Comparison of ENCODE assay signal across 11 cellular contexts in the genomic region with DNA sequence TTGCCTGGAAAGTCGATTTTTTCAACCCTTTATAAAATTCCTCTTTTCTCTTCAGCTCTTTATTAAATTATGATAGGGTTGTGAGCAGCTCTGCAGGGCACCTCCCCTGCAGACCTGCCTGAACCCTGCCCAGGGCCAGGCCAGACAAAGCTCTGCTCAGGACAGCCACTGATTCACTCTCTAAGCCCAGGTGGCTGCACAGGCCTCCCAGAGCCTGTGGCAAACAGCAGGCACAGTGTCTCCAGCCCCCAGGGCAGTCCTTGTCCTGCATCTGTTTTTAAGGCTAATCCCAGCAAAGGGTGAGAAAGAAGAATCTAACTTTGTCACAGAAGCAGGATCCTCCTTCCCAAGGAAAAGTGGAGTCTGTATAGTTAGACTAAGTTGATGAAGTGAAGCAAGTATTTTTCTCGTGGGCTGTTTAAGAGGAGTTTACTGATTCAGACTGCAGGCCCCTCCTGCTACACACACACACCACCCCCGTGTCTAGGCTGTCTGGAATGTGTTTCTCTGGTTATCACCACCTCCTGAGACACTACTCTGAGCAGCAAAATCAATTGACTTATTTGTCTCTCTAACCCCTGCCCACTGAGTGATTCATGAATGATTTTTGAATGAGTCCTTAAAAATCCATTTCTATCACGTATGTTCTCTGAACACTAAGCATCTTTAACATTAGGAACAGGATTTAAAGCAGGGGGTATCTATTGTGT.
DNase-seq lines count a peak whose midpoint lies in the region; ATAC-seq lines count a peak whose summit lies in the region.
"Had no signal": no experiment of that assay in that cellular context is flagged by ENCODE, and none has a peak within 500 bp of the region (broad histone marks: within the 10 kb centered on the region; RNA-seq: fewer than 3 reads in every experiment).

No MANE protein-coding gene starts in this region.

- no peaks in the 10 kb centered on the region for H3K27me3 Mint-ChIP-seq in activated CD8-positive, alpha-beta memory T cell treated with anti-CD3 and anti-CD28 coated beads, Interleukin-2, amount 10 ng/mL, durations not matched to agents 7 days and 5 days

- no peak overlapping the region for H3K4me3 Mint-ChIP-seq in activated CD8-positive, alpha-beta memory T cell treated with anti-CD3 and anti-CD28 coated beads, Interleukin-2, amount 10 ng/mL, durations not matched to agents 7 days and 5 days
- H3K4me3 Mint-ChIP-seq: T-helper 1 cell treated with Interleukin-12 subunit alpha and Interleukin-12 subunit beta and Interleukin-4 antibody, amounts not matched to agents 30 μg/mL and 1 μg/mL, for 36 hours had no signal

- no peak overlapping the region for H3K4me3 ChIP-seq in mesodermal cell (ENCODE audit: extremely low read depth, insufficient read depth, low read length, poor library complexity, severe bottlenecking)

- ATAC-seq in activated CD8-positive, alpha-beta memory T cell treated with anti-CD3 and anti-CD28 coated beads, Interleukin-2, amount 10 ng/mL, durations not matched to agents 7 days and 5 days, result no peak
- ATAC-seq in HG03175 (IDR thresholded peaks at IDR 0.05; ENCODE audit: unreplicated experiment), result no peak

- H3K27ac Mint-ChIP-seq in activated CD8-positive, alpha-beta memory T cell treated with anti-CD3 and anti-CD28 coated beads, Interleukin-2, amount 10 ng/mL, durations not matched to agents 7 days and 5 days, result no peak overlapping the region
- H3K27ac Mint-ChIP-seq: T-helper 1 cell treated with Interleukin-12 subunit alpha and Interleukin-12 subunit beta and Interleukin-4 antibody, amounts not matched to agents 30 μg/mL and 1 μg/mL, for 36 hours had no signal

- no CpG with 5 or more reads among the region's 4 CpGs for WGBS in mesodermal cell (ENCODE audit: insufficient coverage in 2 of 2), 2 experiments

- H3K4me1 ChIP-seq in mesodermal cell (ENCODE audit: control insufficient read depth, insufficient read depth, low read length, poor library complexity, severe bottlenecking), result peaks cover 31% of the 10 kb centered on the region

- no peaks in the 10 kb centered on the region for H3K36me3 ChIP-seq in mesodermal cell (ENCODE audit: control insufficient read depth, insufficient read depth, low read length)

- peak; percentile 66 for DNase-seq in COLO829 (ENCODE audit: low spot score)
- peak; percentile 89 for DNase-seq in NCI-H146 treated with DMSO at 0.1 percent for 48 hours (lab: John Stamatoyannopoulos, UW; ENCODE audit: unreplicated experiment)
- peak; percentile 22 for DNase-seq in dedifferentiated amniotic fluid mesenchymal stem cell (ENCODE audit: extremely low spot score)
- no peak for DNase-seq in NK-92 (lab: John Stamatoyannopoulos, UW; ENCODE audit: unreplicated experiment)
- DNase-seq in activated CD8-positive, alpha-beta memory T cell treated with anti-CD3 and anti-CD28 coated beads, Interleukin-2, amount 10 ng/mL, durations not matched to agents 7 days and 5 days, result no peak
- DNase-seq in middle frontal gyrus (ENCODE audit: extremely low spot score, low spot score), result no peak
- DNase-seq: KG1, nucleus accumbens had no signal

- no peaks in the 10 kb centered on the region for H3K9me3 ChIP-seq in mesodermal cell (ENCODE audit: control insufficient read depth, low read length)

- no peaks in the 10 kb centered on the region for H3K4me1 Mint-ChIP-seq in activated CD8-positive, alpha-beta memory T cell treated with anti-CD3 and anti-CD28 coated beads, Interleukin-2, amount 10 ng/mL, durations not matched to agents 7 days and 5 days

- no peaks in the 10 kb centered on the region for H3K9me3 Mint-ChIP-seq in activated CD8-positive, alpha-beta memory T cell treated with anti-CD3 and anti-CD28 coated beads, Interleukin-2, amount 10 ng/mL, durations not matched to agents 7 days and 5 days (ENCODE audit: low read depth)
- H3K9me3 Mint-ChIP-seq: T-helper 1 cell treated with Interleukin-12 subunit alpha and Interleukin-12 subunit beta and Interleukin-4 antibody, amounts not matched to agents 30 μg/mL and 1 μg/mL, for 36 hours had no signal

- no peaks in the 10 kb centered on the region for H3K36me3 Mint-ChIP-seq in activated CD8-positive, alpha-beta memory T cell treated with anti-CD3 and anti-CD28 coated beads, Interleukin-2, amount 10 ng/mL, durations not matched to agents 7 days and 5 days

- H3K27ac ChIP-seq in mesodermal cell (ENCODE audit: low read depth, low read length, severe bottlenecking), result peak overlapping the region; percentile 88

- CTCF ChIA-PET in activated CD8-positive, alpha-beta memory T cell treated with anti-CD3 and anti-CD28 coated beads, Interleukin-2, amount 10 ng/mL, durations not matched to agents 7 days and 5 days (lab: Charles Lee), result no interaction called here

Comparison
In these comparisons a context has a peak if more than half of its experiments do, and no peak if none do; other contexts are left out.
1. DNase-seq: peak in COLO829 (single experiment), NCI-H146 treated with DMSO at 0.1 percent for 48 hours (single experiment) and dedifferentiated amniotic fluid mesenchymal stem cell (single experiment); none in NK-92 (single experiment), activated CD8-positive, alpha-beta memory T cell treated with anti-CD3 and anti-CD28 coated beads, Interleukin-2, amount 10 ng/mL, durations not matched to agents 7 days and 5 days (single experiment) and middle frontal gyrus (single experiment).